ENCODE assay signal across 19 cellular contexts in the genomic region with DNA sequence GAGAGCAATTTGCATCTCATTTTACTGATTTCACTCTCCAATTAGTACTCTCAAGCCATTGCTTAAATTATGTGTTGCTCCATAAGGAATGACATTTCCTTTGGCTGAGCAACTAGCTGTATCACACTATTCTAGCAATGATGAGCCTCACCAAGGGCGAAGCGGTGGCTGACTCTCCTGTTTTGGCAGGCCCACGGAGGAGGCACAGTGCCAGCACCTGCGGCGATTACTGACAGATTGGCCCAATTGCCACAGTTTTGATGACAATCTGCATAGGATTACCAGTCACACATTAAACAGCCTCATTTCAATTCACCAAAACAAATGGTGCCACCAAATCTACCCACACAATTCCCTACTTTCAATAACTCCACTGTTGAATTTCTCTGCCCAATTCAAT.
DNase-seq lines count a peak whose midpoint lies in the region; ATAC-seq and TF ChIP-seq lines count a peak whose summit lies in the region.
"Had no signal": no experiment of that assay in that cellular context is flagged by ENCODE, and none has a peak within 500 bp of the region (broad histone marks: within the 10 kb centered on the region; RNA-seq: fewer than 3 reads in every experiment).

No MANE protein-coding gene starts in this region.

- no peaks in the 10 kb centered on the region for H3K27me3 Mint-ChIP-seq in natural killer cell treated with Interleukin-12 subunit alpha and Interleukin-12 subunit beta and Interleukin-15 and Interleukin-18, amount 100 ng/mL, for 72 hours
- no peaks in the 10 kb centered on the region for H3K27me3 Mint-ChIP-seq in activated CD4-positive, alpha-beta T cell treated with anti-CD3 and anti-CD28 coated beads, Interleukin-2, amount 10 ng/mL, durations not matched to agents 7 days and 5 days

- H3K9me3 ChIP-seq in mammary epithelial cell (replicated peaks; ENCODE audit: insufficient read depth, low read length), result no peaks in the 10 kb centered on the region
- H3K9me3 ChIP-seq: BLaER1, HAP-1 had no signal

- H3K27ac Mint-ChIP-seq in natural killer cell treated with Interleukin-12 subunit alpha and Interleukin-12 subunit beta and Interleukin-15 and Interleukin-18, amount 100 ng/mL, for 72 hours, result no peak overlapping the region
- H3K27ac Mint-ChIP-seq in activated CD4-positive, alpha-beta T cell treated with anti-CD3 and anti-CD28 coated beads, Interleukin-2, amount 10 ng/mL, durations not matched to agents 7 days and 5 days, result no peak overlapping the region
- H3K27ac Mint-ChIP-seq: CD8-positive, alpha-beta T cell; T-helper 1 cell treated with Interleukin-12 subunit alpha and Interleukin-12 subunit beta and Interleukin-4 antibody, amounts not matched to agents 30 μg/mL and 1 μg/mL, for 36 hours had no signal

- H3K36me3 ChIP-seq in mammary epithelial cell (ENCODE audit: insufficient read depth, low read length), result no peaks in the 10 kb centered on the region
- H3K36me3 ChIP-seq: BLaER1, HAP-1 had no signal

- no peak for TF ChIP-seq CTCF in mammary epithelial cell (conservative IDR thresholded peaks at IDR 0.05 in 1 of 2, IDR thresholded peaks at IDR 0.05 in 1 of 2; ENCODE audit: extremely low read depth in 1 of 2, insufficient read depth in 1 of 2, low read depth in 1 of 2, low read length in 2 of 2)

- in situ Hi-C loops in mammary epithelial cell (cut with MboI; ENCODE audit: low sequenced_read_pairs in 2 of 2), result no loop called here

- 37% methylated on average over 5 of the region's 5 CpGs for WGBS in mammary epithelial cell (ENCODE audit: low coverage, missing lambda C conversion rate)

- no peak overlapping the region for H3K4me3 Mint-ChIP-seq in natural killer cell treated with Interleukin-12 subunit alpha and Interleukin-12 subunit beta and Interleukin-15 and Interleukin-18, amount 100 ng/mL, for 72 hours
- H3K4me3 Mint-ChIP-seq in activated CD4-positive, alpha-beta T cell treated with anti-CD3 and anti-CD28 coated beads, Interleukin-2, amount 10 ng/mL, durations not matched to agents 7 days and 5 days, result no peak overlapping the region
- H3K4me3 Mint-ChIP-seq: CD8-positive, alpha-beta T cell; T-helper 1 cell treated with Interleukin-12 subunit alpha and Interleukin-12 subunit beta and Interleukin-4 antibody, amounts not matched to agents 30 μg/mL and 1 μg/mL, for 36 hours had no signal

- no peak for ATAC-seq in natural killer cell treated with Interleukin-12 subunit alpha and Interleukin-12 subunit beta and Interleukin-15 and Interleukin-18, amount 100 ng/mL, for 72 hours
- ATAC-seq: CD8-positive, alpha-beta T cell had no signal

- intact Hi-C loops in mammary epithelial cell (cut with micrococcal nuclease), result no loop called here

- no peak overlapping the region for H3K4me2 ChIP-seq in mammary epithelial cell (ENCODE audit: insufficient read depth, low read depth, low read length)
- H3K4me2 ChIP-seq: BLaER1 had no signal

- no peaks in the 10 kb centered on the region for H3K36me3 Mint-ChIP-seq in natural killer cell treated with Interleukin-12 subunit alpha and Interleukin-12 subunit beta and Interleukin-15 and Interleukin-18, amount 100 ng/mL, for 72 hours
- H3K36me3 Mint-ChIP-seq in activated CD4-positive, alpha-beta T cell treated with anti-CD3 and anti-CD28 coated beads, Interleukin-2, amount 10 ng/mL, durations not matched to agents 7 days and 5 days (ENCODE audit: low read depth), result no peaks in the 10 kb centered on the region
- H3K36me3 Mint-ChIP-seq: CD8-positive, alpha-beta T cell had no signal

- CTCF ChIA-PET in mammary epithelial cell (lab: Charles Lee; ENCODE audit: low non-redundant PET), result no interaction called here
- CTCF ChIA-PET in activated CD4-positive, alpha-beta T cell treated with anti-CD3 and anti-CD28 coated beads, Interleukin-2, amount 10 ng/mL, durations not matched to agents 7 days and 5 days (lab: Charles Lee), result no interaction called here

- H3K9ac ChIP-seq in mammary epithelial cell (ENCODE audit: insufficient read depth, low read length), result no peak overlapping the region
- H3K9ac ChIP-seq: BLaER1 had no signal

- H3K27ac ChIP-seq in mammary epithelial cell (ENCODE audit: insufficient read depth, low read depth, low read length), result no peak overlapping the region
- H3K27ac ChIP-seq: 22Rv1, BLaER1 had no signal

- no peaks in the 10 kb centered on the region for H3K4me1 ChIP-seq in mammary epithelial cell (ENCODE audit: insufficient read depth, low read length)
- H3K4me1 ChIP-seq: BLaER1, HAP-1 had no signal

- peaks cover 3% of the 10 kb centered on the region for H3K79me2 ChIP-seq in mammary epithelial cell (ENCODE audit: insufficient read depth, low read length)

- H2AFZ ChIP-seq in mammary epithelial cell (ENCODE audit: low read depth, low read length), result no peak overlapping the region

- H3K27me3 ChIP-seq in mammary epithelial cell (ENCODE audit: insufficient read depth, low read length), result no peaks in the 10 kb centered on the region
- H3K27me3 ChIP-seq: BLaER1 had no signal

- no peaks in the 10 kb centered on the region for H4K20me1 ChIP-seq in mammary epithelial cell (ENCODE audit: insufficient read depth, low read length)
- H4K20me1 ChIP-seq: BLaER1 had no signal

- BruUV-seq in mammary epithelial cell (replicated peaks; lab: Mats Ljungman, UMichigan), result no TSS peak

- dilution Hi-C loops in mammary epithelial cell (cut with HindIII; ENCODE audit: low sequenced_read_pairs), result no loop called here

- no peaks in the 10 kb centered on the region for H3K4me1 Mint-ChIP-seq in natural killer cell treated with Interleukin-12 subunit alpha and Interleukin-12 subunit beta and Interleukin-15 and Interleukin-18, amount 100 ng/mL, for 72 hours (ENCODE audit: low read depth in 2 of 2)
- H3K4me1 Mint-ChIP-seq in activated CD4-positive, alpha-beta T cell treated with anti-CD3 and anti-CD28 coated beads, Interleukin-2, amount 10 ng/mL, durations not matched to agents 7 days and 5 days, result no peaks in the 10 kb centered on the region

- no peaks in the 10 kb centered on the region for H3K9me3 Mint-ChIP-seq in natural killer cell treated with Interleukin-12 subunit alpha and Interleukin-12 subunit beta and Interleukin-15 and Interleukin-18, amount 100 ng/mL, for 72 hours
- no peaks in the 10 kb centered on the region for H3K9me3 Mint-ChIP-seq in activated CD4-positive, alpha-beta T cell treated with anti-CD3 and anti-CD28 coated beads, Interleukin-2, amount 10 ng/mL, durations not matched to agents 7 days and 5 days
- H3K9me3 Mint-ChIP-seq: CD8-positive, alpha-beta T cell; T-helper 1 cell treated with Interleukin-12 subunit alpha and Interleukin-12 subunit beta and Interleukin-4 antibody, amounts not matched to agents 30 μg/mL and 1 μg/mL, for 36 hours had no signal

- POLR2A ChIA-PET in activated CD4-positive, alpha-beta T cell treated with anti-CD3 and anti-CD28 coated beads, Interleukin-2, amount 10 ng/mL, durations not matched to agents 7 days and 5 days (lab: Charles Lee), result no interaction called here

- peak; percentile 98 for DNase-seq in DMS 273 (lab: John Stamatoyannopoulos, UW; ENCODE audit: unreplicated experiment)
- no peak for DNase-seq in DMS 273 treated with DMSO at 0.1 percent for 48 hours (lab: John Stamatoyannopoulos, UW)
- peak; percentile 20 for DNase-seq in NCI-H1105 (lab: John Stamatoyannopoulos, UW)
- peak; percentile 90 for DNase-seq in NCI-H2171 treated with DMSO at 0.1 percent for 48 hours (lab: John Stamatoyannopoulos, UW)
- peak; percentile 55 for DNase-seq in mammary epithelial cell
- no peak for DNase-seq in natural killer cell treated with Interleukin-12 subunit alpha and Interleukin-12 subunit beta and Interleukin-15 and Interleukin-18, amount 100 ng/mL, for 72 hours (ENCODE audit: low spot score)
- DNase-seq in NCI-H2227 treated with DMSO at 0.1 percent for 48 hours (lab: John Stamatoyannopoulos, UW), result no peak
- DNase-seq in activated CD4-positive, alpha-beta T cell treated with anti-CD3 and anti-CD28 coated beads, Interleukin-2, amount 10 ng/mL, durations not matched to agents 7 days and 5 days, result no peak
- DNase-seq: CD8-positive, alpha-beta T cell; EL; NCI-H187; NK-92 treated with Interleukin-12 subunit alpha and Interleukin-12 subunit beta, amount 100 ng/mL, for 24 hours; OCI-M1; RPMI8226; SIG-M5 had no signal

- no peak overlapping the region for H3K4me3 ChIP-seq in mammary epithelial cell (replicated peaks in 1 of 3; ENCODE audit: insufficient read depth in 1 of 3, low read depth in 2 of 3, low read length in 3 of 3)
- H3K4me3 ChIP-seq: BLaER1, HAP-1 had no signal

Comparison
In these comparisons a context has a peak if more than half of its experiments do, and no peak if none do; other contexts are left out.
1. DNase-seq: peak in DMS 273 (single experiment), NCI-H1105 (single experiment), NCI-H2171 treated with DMSO at 0.1 percent for 48 hours (single experiment) and mammary epithelial cell (single experiment); none in DMS 273 treated with DMSO at 0.1 percent for 48 hours (single experiment), natural killer cell treated with Interleukin-12 subunit alpha and Interleukin-12 subunit beta and Interleukin-15 and Interleukin-18, amount 100 ng/mL, for 72 hours (single experiment), NCI-H2227 treated with DMSO at 0.1 percent for 48 hours (single experiment) and activated CD4-positive, alpha-beta T cell treated with anti-CD3 and anti-CD28 coated beads, Interleukin-2, amount 10 ng/mL, durations not matched to agents 7 days and 5 days (single experiment).